Comparison of ENCODE assay signal across 1 cellular context in the genomic region with DNA sequence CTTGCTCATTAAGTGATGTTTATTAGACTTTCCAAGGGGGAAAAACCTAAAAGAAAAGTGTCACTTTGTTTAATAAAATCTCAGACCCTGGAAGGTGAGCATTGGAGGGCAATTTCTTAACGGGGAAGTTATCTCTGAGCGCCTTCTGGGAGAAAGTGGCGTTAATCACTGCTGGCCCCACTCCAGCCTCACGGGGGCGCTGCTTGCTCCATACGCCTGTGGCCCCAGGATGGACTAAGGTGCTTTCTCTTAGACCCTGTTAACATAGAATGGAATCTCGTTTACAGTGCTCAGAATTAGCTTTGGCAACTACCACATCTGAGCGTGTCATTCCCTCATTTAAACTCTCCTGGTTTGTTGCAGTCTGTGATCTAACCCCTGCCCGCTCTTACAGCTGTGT.
TF ChIP-seq lines count a peak whose summit lies in the region.

No MANE protein-coding gene starts in this region.

TF ChIP-seq in HepG2, 621 proteins besides CTCF, POLR2A, EP300 and RAD21:
- TF ChIP-seq STAG1 (CRISPR knock-in tag; IDR thresholded peaks at IDR 0.05), result peak; percentile 33
- TF ChIP-seq, protein P1, sequence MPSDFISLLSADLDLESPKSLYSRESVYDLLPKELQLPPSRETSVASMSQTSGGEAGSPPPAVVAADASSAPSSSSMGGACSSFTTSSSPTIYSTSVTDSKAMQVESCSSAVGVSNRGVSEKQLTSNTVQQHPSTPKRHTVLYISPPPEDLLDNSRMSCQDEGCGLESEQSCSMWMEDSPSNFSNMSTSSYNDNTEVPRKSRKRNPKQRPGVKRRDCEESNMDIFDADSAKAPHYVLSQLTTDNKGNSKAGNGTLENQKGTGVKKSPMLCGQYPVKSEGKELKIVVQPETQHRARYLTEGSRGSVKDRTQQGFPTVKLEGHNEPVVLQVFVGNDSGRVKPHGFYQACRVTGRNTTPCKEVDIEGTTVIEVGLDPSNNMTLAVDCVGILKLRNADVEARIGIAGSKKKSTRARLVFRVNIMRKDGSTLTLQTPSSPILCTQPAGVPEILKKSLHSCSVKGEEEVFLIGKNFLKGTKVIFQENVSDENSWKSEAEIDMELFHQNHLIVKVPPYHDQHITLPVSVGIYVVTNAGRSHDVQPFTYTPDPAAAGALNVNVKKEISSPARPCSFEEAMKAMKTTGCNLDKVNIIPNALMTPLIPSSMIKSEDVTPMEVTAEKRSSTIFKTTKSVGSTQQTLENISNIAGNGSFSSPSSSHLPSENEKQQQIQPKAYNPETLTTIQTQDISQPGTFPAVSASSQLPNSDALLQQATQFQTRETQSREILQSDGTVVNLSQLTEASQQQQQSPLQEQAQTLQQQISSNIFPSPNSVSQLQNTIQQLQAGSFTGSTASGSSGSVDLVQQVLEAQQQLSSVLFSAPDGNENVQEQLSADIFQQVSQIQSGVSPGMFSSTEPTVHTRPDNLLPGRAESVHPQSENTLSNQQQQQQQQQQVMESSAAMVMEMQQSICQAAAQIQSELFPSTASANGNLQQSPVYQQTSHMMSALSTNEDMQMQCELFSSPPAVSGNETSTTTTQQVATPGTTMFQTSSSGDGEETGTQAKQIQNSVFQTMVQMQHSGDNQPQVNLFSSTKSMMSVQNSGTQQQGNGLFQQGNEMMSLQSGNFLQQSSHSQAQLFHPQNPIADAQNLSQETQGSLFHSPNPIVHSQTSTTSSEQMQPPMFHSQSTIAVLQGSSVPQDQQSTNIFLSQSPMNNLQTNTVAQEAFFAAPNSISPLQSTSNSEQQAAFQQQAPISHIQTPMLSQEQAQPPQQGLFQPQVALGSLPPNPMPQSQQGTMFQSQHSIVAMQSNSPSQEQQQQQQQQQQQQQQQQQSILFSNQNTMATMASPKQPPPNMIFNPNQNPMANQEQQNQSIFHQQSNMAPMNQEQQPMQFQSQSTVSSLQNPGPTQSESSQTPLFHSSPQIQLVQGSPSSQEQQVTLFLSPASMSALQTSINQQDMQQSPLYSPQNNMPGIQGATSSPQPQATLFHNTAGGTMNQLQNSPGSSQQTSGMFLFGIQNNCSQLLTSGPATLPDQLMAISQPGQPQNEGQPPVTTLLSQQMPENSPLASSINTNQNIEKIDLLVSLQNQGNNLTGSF (CRISPR knock-in tag; IDR thresholded peaks at IDR 0.05), result no peak
- TF ChIP-seq, protein P2, sequence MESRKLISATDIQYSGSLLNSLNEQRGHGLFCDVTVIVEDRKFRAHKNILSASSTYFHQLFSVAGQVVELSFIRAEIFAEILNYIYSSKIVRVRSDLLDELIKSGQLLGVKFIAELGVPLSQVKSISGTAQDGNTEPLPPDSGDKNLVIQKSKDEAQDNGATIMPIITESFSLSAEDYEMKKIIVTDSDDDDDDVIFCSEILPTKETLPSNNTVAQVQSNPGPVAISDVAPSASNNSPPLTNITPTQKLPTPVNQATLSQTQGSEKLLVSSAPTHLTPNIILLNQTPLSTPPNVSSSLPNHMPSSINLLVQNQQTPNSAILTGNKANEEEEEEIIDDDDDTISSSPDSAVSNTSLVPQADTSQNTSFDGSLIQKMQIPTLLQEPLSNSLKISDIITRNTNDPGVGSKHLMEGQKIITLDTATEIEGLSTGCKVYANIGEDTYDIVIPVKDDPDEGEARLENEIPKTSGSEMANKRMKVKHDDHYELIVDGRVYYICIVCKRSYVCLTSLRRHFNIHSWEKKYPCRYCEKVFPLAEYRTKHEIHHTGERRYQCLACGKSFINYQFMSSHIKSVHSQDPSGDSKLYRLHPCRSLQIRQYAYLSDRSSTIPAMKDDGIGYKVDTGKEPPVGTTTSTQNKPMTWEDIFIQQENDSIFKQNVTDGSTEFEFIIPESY (CRISPR knock-in tag; IDR thresholded peaks at IDR 0.05), result peak; percentile 92
